Comparison of ENCODE assay signal across 26 cellular contexts in genomic region chr1:92927870-92928269, GRCh38. TPM values are rescaled to one million over a fixed set of nuclear protein-coding genes. Genes with fewer than 3 reads are reported as not detected.
DNase-seq lines count a peak whose midpoint lies in the region; ATAC-seq, FAIRE-seq and TF ChIP-seq lines count a peak whose summit lies in the region.
"Had no signal": no experiment of that assay in that cellular context is flagged by ENCODE, and none has a peak within 500 bp of the region (broad histone marks: within the 10 kb centered on the region; RNA-seq: fewer than 3 reads in every experiment).

No MANE protein-coding gene starts in this region.

- no peaks in the 10 kb centered on the region for H3K36me3 ChIP-seq in liver (ENCODE audit: control insufficient read depth in 4 of 4, insufficient read depth in 3 of 4, low read depth in 1 of 4, low read length in 3 of 4)
- H3K36me3 ChIP-seq in right lobe of liver: no peaks in the 10 kb centered on the region
- no peaks in the 10 kb centered on the region for H3K36me3 ChIP-seq in Loucy (ENCODE audit: insufficient read depth, low read length)
- H3K36me3 ChIP-seq in astrocyte (ENCODE audit: insufficient read depth, low read length): no peaks in the 10 kb centered on the region
- H3K36me3 ChIP-seq: left ventricle myocardium inferior, vagina had no signal

- H4K20me1 ChIP-seq in Loucy (ENCODE audit: insufficient read depth, low read length, poor library complexity, severe bottlenecking) (no peaks in the 10 kb centered on the region), astrocyte (ENCODE audit: insufficient read depth, low read length) (no peaks in the 10 kb centered on the region)

- no peaks in the 10 kb centered on the region for H3F3A ChIP-seq in Loucy (ENCODE audit: low read depth)

- no peak overlapping the region for H3K4me3 ChIP-seq in liver (ENCODE audit: low read depth in 1 of 3, low read length in 3 of 3)
- H3K4me3 ChIP-seq in right lobe of liver: no peak overlapping the region
- H3K4me3 ChIP-seq in Loucy (ENCODE audit: low read length, poor library complexity, severe bottlenecking): no peak overlapping the region
- H3K4me3 ChIP-seq in astrocyte (ENCODE audit: insufficient read depth, low read depth, low read length): no peak overlapping the region
- H3K4me3 ChIP-seq: hepatocyte, left ventricle myocardium inferior, vagina had no signal

- H3K9me3 ChIP-seq in liver (ENCODE audit: control insufficient read depth in 4 of 4, low read length in 3 of 4) (no peaks in the 10 kb centered on the region), right lobe of liver (no peaks in the 10 kb centered on the region), Loucy (ENCODE audit: insufficient read depth, low read depth, low read length) (no peaks in the 10 kb centered on the region), astrocyte (ENCODE audit: insufficient read depth, low read depth, low read length) (no peaks in the 10 kb centered on the region)
- H3K9me3 ChIP-seq: left ventricle myocardium inferior, vagina had no signal

- no peak for FAIRE-seq in astrocyte (lab: Jason Lieb, UNC)
- FAIRE-seq: GM12891 had no signal

- H3K27me3 Mint-ChIP-seq in astrocyte (ENCODE audit: low read depth, unreplicated experiment): no peaks in the 10 kb centered on the region
- H3K27me3 Mint-ChIP-seq: activated CD8-positive, alpha-beta memory T cell treated with anti-CD3 and anti-CD28 coated beads, Interleukin-2, amount 10 ng/mL, durations not matched to agents 7 days and 5 days; activated naive CD8-positive, alpha-beta T cell; CD4-positive, alpha-beta memory T cell; central memory CD8-positive, alpha-beta T cell had no signal

- intact Hi-C loops in right lobe of liver (cut with DNase I): no loop called here

- no peak overlapping the region for H3K27ac Mint-ChIP-seq in astrocyte (ENCODE audit: unreplicated experiment)
- H3K27ac Mint-ChIP-seq: activated CD8-positive, alpha-beta memory T cell treated with anti-CD3 and anti-CD28 coated beads, Interleukin-2, amount 10 ng/mL, durations not matched to agents 7 days and 5 days; activated naive CD8-positive, alpha-beta T cell; T-helper 1 cell treated with Interleukin-12 subunit alpha and Interleukin-12 subunit beta and Interleukin-4 antibody, amounts not matched to agents 30 μg/mL and 1 μg/mL, for 36 hours had no signal

- H3K79me2 ChIP-seq in Loucy (ENCODE audit: insufficient read depth, low read length) (0 out of 2 replicates have a peak, but pooled peaks cover 5% of the 10 kb centered on the region), astrocyte (ENCODE audit: insufficient read depth, low read length) (no peaks in the 10 kb centered on the region)

- no peak for DNase-seq in right lobe of liver
- DNase-seq in astrocyte (ENCODE audit: low read depth): no peak
- DNase-seq in NCI-H526 (lab: John Stamatoyannopoulos, UW): no peak
- no peak for DNase-seq in activated effector memory CD4-positive, alpha-beta T cell treated with anti-CD3 and anti-CD28 coated beads, Interleukin-2, amount 50 U/mL, for 16 hours
- DNase-seq in NCI-H1105 (lab: John Stamatoyannopoulos, UW): no peak
- DNase-seq: activated CD4-positive, alpha-beta T cell treated with anti-CD3 and anti-CD28 coated beads for 48 hours; activated CD8-positive, alpha-beta memory T cell treated with anti-CD3 and anti-CD28 coated beads, Interleukin-2, amount 10 ng/mL, durations not matched to agents 7 days and 5 days; CD4-positive, alpha-beta memory T cell; DMS 273 treated with DMSO at 0.1 percent for 48 hours; GDM1; left ventricle myocardium inferior; NCI-H2081 treated with DMSO at 0.1 percent for 48 hours; NCI-H446 treated with DMSO at 0.1 percent for 48 hours; NK-92 treated with Interleukin-12 subunit alpha and Interleukin-12 subunit beta, amount 100 ng/mL, for 24 hours; Right ventricle myocardium superior had no signal

- H3K4me2 ChIP-seq in Loucy (ENCODE audit: low read depth, low read length, poor library complexity, severe bottlenecking) (no peak overlapping the region), astrocyte (ENCODE audit: low read length) (no peak overlapping the region)
- H3K4me2 ChIP-seq: hepatocyte, KMS-11 had no signal

- no peak overlapping the region for H3K27ac ChIP-seq in liver (ENCODE audit: low read depth in 1 of 2, low read length in 2 of 2)
- H3K27ac ChIP-seq in right lobe of liver: no peak overlapping the region
- H3K27ac ChIP-seq in astrocyte (ENCODE audit: low read depth, low read length): no peak overlapping the region
- H3K27ac ChIP-seq: hepatocyte, KMS-11, left ventricle myocardium inferior, vagina had no signal

- TF ChIP-seq CTCF in liver (IDR thresholded peaks at IDR 0.05; ENCODE audit: low read depth, low read length, missing input control) (peak; percentile 10), right lobe of liver (IDR thresholded peaks at IDR 0.05) (no peak), Loucy (conservative IDR thresholded peaks at IDR 0.05; ENCODE audit: low read length) (peak; percentile 43), astrocyte (IDR thresholded peaks at IDR 0.05; ENCODE audit: insufficient read depth, low read depth, low read length) (peak; percentile 9)

- ATAC-seq in right lobe of liver: no peak
- ATAC-seq in GM21390 (IDR thresholded peaks at IDR 0.05; ENCODE audit: unreplicated experiment): no peak
- ATAC-seq: activated CD8-positive, alpha-beta memory T cell treated with anti-CD3 and anti-CD28 coated beads, Interleukin-2, amount 10 ng/mL, durations not matched to agents 7 days and 5 days had no signal

- H3K4me3 Mint-ChIP-seq in astrocyte (ENCODE audit: unreplicated experiment): no peak overlapping the region
- H3K4me3 Mint-ChIP-seq: activated CD8-positive, alpha-beta memory T cell treated with anti-CD3 and anti-CD28 coated beads, Interleukin-2, amount 10 ng/mL, durations not matched to agents 7 days and 5 days; activated naive CD8-positive, alpha-beta T cell; CD4-positive, alpha-beta memory T cell; central memory CD8-positive, alpha-beta T cell; neural crest cell; T-helper 1 cell treated with Interleukin-12 subunit alpha and Interleukin-12 subunit beta and Interleukin-4 antibody, amounts not matched to agents 30 μg/mL and 1 μg/mL, for 36 hours had no signal

- no peaks in the 10 kb centered on the region for H3K36me3 Mint-ChIP-seq in astrocyte (ENCODE audit: low read depth, unreplicated experiment)

- no peak for TF ChIP-seq RAD21 in liver (IDR thresholded peaks at IDR 0.05)

- H3K9ac ChIP-seq in liver (ENCODE audit: low read depth in 1 of 2, low read length in 2 of 2): no peak overlapping the region
- no peak overlapping the region for H3K9ac ChIP-seq in Loucy (ENCODE audit: low read depth, low read length, poor library complexity, severe bottlenecking)
- no peak overlapping the region for H3K9ac ChIP-seq in astrocyte (ENCODE audit: low read length)
- H3K9ac ChIP-seq: KMS-11 had no signal

- H2AFZ ChIP-seq in Loucy (ENCODE audit: low read length) (no peak overlapping the region), astrocyte (ENCODE audit: low read depth, low read length) (no peak overlapping the region)
- H2AFZ ChIP-seq: hepatocyte had no signal

- no peak for TF ChIP-seq POLR2A in right lobe of liver (IDR thresholded peaks at IDR 0.05)

- H3K9me2 ChIP-seq in Loucy (replicated peaks; ENCODE audit: low read depth, low read length): no peaks in the 10 kb centered on the region

- H3K27me3 ChIP-seq in liver (ENCODE audit: control insufficient read depth in 4 of 4, insufficient read depth in 4 of 4, low read length in 3 of 4): no peaks in the 10 kb centered on the region
- H3K27me3 ChIP-seq in right lobe of liver: no peaks in the 10 kb centered on the region
- H3K27me3 ChIP-seq in Loucy (ENCODE audit: insufficient read depth, low read length, poor library complexity, severe bottlenecking): no peaks in the 10 kb centered on the region
- H3K27me3 ChIP-seq in astrocyte (ENCODE audit: insufficient read depth, low read length): no peaks in the 10 kb centered on the region
- H3K27me3 ChIP-seq: hepatocyte, vagina had no signal

- peaks cover 3% of the 10 kb centered on the region for H3K9me3 Mint-ChIP-seq in astrocyte (ENCODE audit: unreplicated experiment)
- H3K9me3 Mint-ChIP-seq: CD4-positive, alpha-beta memory T cell; central memory CD8-positive, alpha-beta T cell; neural crest cell; T-helper 1 cell treated with Interleukin-12 subunit alpha and Interleukin-12 subunit beta and Interleukin-4 antibody, amounts not matched to agents 30 μg/mL and 1 μg/mL, for 36 hours had no signal

- H3K4me1 ChIP-seq in liver (ENCODE audit: control insufficient read depth in 4 of 4, insufficient read depth in 4 of 4, low read length in 3 of 4) (peaks cover 3 to 9% (median 6%) of the 10 kb centered on the region in 4 donors), right lobe of liver (peaks cover 0 to 7% (median 3%) of the 10 kb centered on the region in 4 donors), Loucy (ENCODE audit: insufficient read depth, low read length, poor library complexity, severe bottlenecking) (peaks cover 4% of the 10 kb centered on the region), astrocyte (ENCODE audit: insufficient read depth, low read length) (no peaks in the 10 kb centered on the region)
- H3K4me1 ChIP-seq: left ventricle myocardium inferior, vagina had no signal

- H3K4me1 Mint-ChIP-seq in astrocyte (ENCODE audit: low read depth, unreplicated experiment): peaks cover 3% of the 10 kb centered on the region
- H3K4me1 Mint-ChIP-seq: neural crest cell had no signal

TF ChIP-seq in liver, 16 proteins besides CTCF, POLR2A, EP300 and RAD21:
- TF ChIP-seq ZBTB33 (IDR thresholded peaks at IDR 0.05): no peak
- TF ChIP-seq YY1 (IDR thresholded peaks at IDR 0.05): no peak
- TF ChIP-seq MAX (IDR thresholded peaks at IDR 0.05): no peak

RNA-seq across cellular contexts. Expression of gene DIPK1A, which starts 33.4 kb away (rescaled TPM):
- total RNA-seq in liver: 10 to 100 TPM in 1 of 2 donors, 1 to 10 TPM in 1; 7.9 to 11.6 TPM
- 10 to 100 TPM in 1 of 2 donors, 1 to 10 TPM in 1; 9.9 to 10.4 TPM for polyA plus RNA-seq in liver
- total RNA-seq in right lobe of liver: 10 to 100 TPM; 10.8 to 25.3 (median 15.1) TPM
- total RNA-seq in astrocyte: 8.4 and 8.7 TPM in 2 replicates

Comparison
In these comparisons a context has a peak if more than half of its experiments do, and no peak if none do; other contexts are left out.
1. CTCF ChIP-seq: peak in liver (single experiment), Loucy (single experiment) and astrocyte (single experiment); none in right lobe of liver (0 of 4).